8 cellular contexts compared by ENCODE assay signal in the genomic region with DNA sequence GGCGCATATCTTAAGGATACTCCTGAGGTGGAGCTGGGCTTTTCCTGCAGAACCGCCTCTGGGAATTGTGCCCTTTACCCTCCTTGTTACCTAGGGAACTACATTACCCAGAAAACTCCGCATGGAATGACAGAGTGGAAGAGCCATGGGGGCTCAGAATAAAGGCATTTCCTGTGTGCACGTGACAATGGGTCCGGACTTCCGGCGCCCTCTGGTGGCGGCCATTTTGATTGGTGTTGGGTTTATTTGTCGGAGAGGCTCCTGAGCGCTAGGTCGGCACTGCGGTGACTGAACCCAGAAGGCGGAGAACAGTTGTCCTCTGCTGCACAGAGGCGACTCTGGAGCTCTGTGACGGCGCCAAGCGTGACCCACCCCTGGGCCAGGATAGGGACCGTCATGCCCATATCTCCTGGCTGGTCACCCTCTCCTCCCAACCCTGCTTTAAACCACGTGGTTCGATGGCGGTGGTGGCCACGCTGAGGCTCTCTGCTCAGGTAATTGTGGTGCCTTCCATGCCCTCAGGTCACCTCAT. TPM values are rescaled to one million over a fixed set of nuclear protein-coding genes. Genes with fewer than 3 reads are reported as not detected.
DNase-seq lines count a peak whose midpoint lies in the region; ATAC-seq and TF ChIP-seq lines count a peak whose summit lies in the region.

A gene (plus strand): TSS at position 229 of the 532 bp plus-strand sequence. CDS start 230 bp downstream, at position 459.

- POLR2A ChIA-PET in A673 (lab: Charles Lee; ENCODE audit: low non-redundant PET) = no interaction called here

- peak within 1 kb of the TSS; percentile 88 for H2BK5ac ChIP-seq in mesendoderm (ENCODE audit: low read length)

- CTCF ChIA-PET in A673 (lab: Charles Lee) = interaction anchor here (0.6 kb wide), 1 partner anchor 22 kb away, joined by 8 read pairs; no protein-coding TSS in a partner anchor

- H3K56ac ChIP-seq in mesendoderm (ENCODE audit: low read length) = peak within 1 kb of the TSS; percentile 95

- H2BK120ac ChIP-seq in mesendoderm (ENCODE audit: low read depth, low read length) = peak within 1 kb of the TSS; percentile 66

- H2AK5ac ChIP-seq in mesendoderm (ENCODE audit: low read length) = peak within 1 kb of the TSS; percentile 91

- 39 to 41% methylated on average over 22 of the region's 22 CpGs for WGBS in esophagus, 2 donors
- WGBS in mesendoderm (ENCODE audit: extremely low coverage, insufficient coverage, low lambda C conversion rate) = no CpG with 5 or more reads among the region's 22 CpGs
- WGBS in stomach, 5 donors = 31 to 40% (median 38%) methylated on average over 16 to 22 of the region's 22 CpGs

- peak within 1 kb of the TSS; percentile 98 for H4K5ac ChIP-seq in mesendoderm (ENCODE audit: low read length)

- intact Hi-C loops in A673 (cut with micrococcal nuclease; ENCODE audit: unreplicated experiment) (no loop called here), stomach (cut with DNase I; ENCODE audit: low total_unique reads) (no loop called here)

- TF ChIP-seq CTCF in A673 (conservative IDR thresholded peaks at IDR 0.05; ENCODE audit: low read depth, low read length) (peak; percentile 46), stomach (IDR thresholded peaks at IDR 0.05) (peak in 4 of 7 experiments; percentile 7 to 29 (median 13))

- peak within 1 kb of the TSS; percentile 93 for H3K9ac ChIP-seq in mesendoderm (ENCODE audit: low read length)

- H3K4ac ChIP-seq in mesendoderm (ENCODE audit: low read depth, low read length) = peak within 1 kb of the TSS; percentile 81

- H2BK15ac ChIP-seq in mesendoderm (replicated peaks; ENCODE audit: low read depth) = no peak within 1 kb of the TSS

- H3K27ac ChIP-seq in A673 (ENCODE audit: low read depth, low read length, poor library complexity, severe bottlenecking) (no peak within 1 kb of the TSS), esophagus (ENCODE audit: low read depth in 2 of 2, low read length in 1 of 2) (peak within 1 kb of the TSS; percentile 29 to 79), mesendoderm (ENCODE audit: low read depth, low read length) (peak within 1 kb of the TSS; percentile 96), stomach (peak within 1 kb of the TSS in 4 of 5 donors; percentile 13 to 67 (median 52))

- no TSS peak for BruUV-seq in A673 (replicated peaks; lab: Mats Ljungman, UMichigan)

- H3K23ac ChIP-seq in mesendoderm (ENCODE audit: low read length) = peak within 1 kb of the TSS; percentile 86

- DNase-seq in A673 (ENCODE audit: low spot score) (peak; percentile 71), HT-29 (ENCODE audit: low spot score) (peak; percentile 80), mesendoderm (peak; percentile 100), stomach (peak; percentile 51), Kasumi-1 (lab: John Stamatoyannopoulos, UW) (no peak)
- peak; percentile 66 for DNase-seq in activated CD8-positive, alpha-beta memory T cell treated with anti-CD3 and anti-CD28 coated beads for 24 hours

- ATAC-seq in HG03378 (IDR thresholded peaks at IDR 0.05; ENCODE audit: unreplicated experiment) = no peak

- H3K27me3 ChIP-seq in A673 (replicated peaks; ENCODE audit: insufficient read depth, low read depth, low read length, poor library complexity) (no peaks in the 10 kb centered on the region), esophagus (ENCODE audit: control insufficient read depth in 1 of 2, insufficient read depth in 2 of 2, low read length in 2 of 2) (no peaks in the 10 kb centered on the region), mesendoderm (ENCODE audit: insufficient read depth, low read length, poor library complexity) (no peaks in the 10 kb centered on the region), stomach (no peaks in the 10 kb centered on the region)

- H3K18ac ChIP-seq in mesendoderm (ENCODE audit: low read length) = peak within 1 kb of the TSS; percentile 71

- peak within 1 kb of the TSS; percentile 68 for H4K8ac ChIP-seq in mesendoderm (ENCODE audit: low read depth, low read length)

- H3K36me3 ChIP-seq in A673 (ENCODE audit: insufficient read depth, low read length, poor library complexity, severe bottlenecking) (no peaks in the 10 kb centered on the region), esophagus (ENCODE audit: control insufficient read depth in 2 of 2, insufficient read depth in 2 of 2, low read length in 1 of 2) (peaks cover 0 to 2% of the 10 kb centered on the region in 2 donors), mesendoderm (ENCODE audit: control insufficient read depth, insufficient read depth, low read length) (no peaks in the 10 kb centered on the region), stomach (peaks cover 0 to 15% (median 8%) of the 10 kb centered on the region in 4 donors)

- no peaks in the 10 kb centered on the region for H3K9me3 ChIP-seq in A673 (ENCODE audit: low read depth, low read length, poor library complexity, severe bottlenecking)
- H3K9me3 ChIP-seq in esophagus (ENCODE audit: control insufficient read depth in 2 of 2, insufficient read depth in 1 of 2, low read depth in 1 of 2, low read length in 1 of 2) = no peaks in the 10 kb centered on the region
- H3K9me3 ChIP-seq in stomach = no peaks in the 10 kb centered on the region

- no peak for TF ChIP-seq EP300 in stomach (IDR thresholded peaks at IDR 0.05)

- H3K79me1 ChIP-seq in mesendoderm (ENCODE audit: low read length) = peaks cover 4% of the 10 kb centered on the region

- peak within 1 kb of the TSS; percentile 98 for H3K4me2 ChIP-seq in mesendoderm (ENCODE audit: low read length)

- peaks cover 46% of the 10 kb centered on the region for H3K79me2 ChIP-seq in mesendoderm (ENCODE audit: control insufficient read depth, insufficient read depth, low read length)

- H3K4me1 ChIP-seq in A673 (ENCODE audit: insufficient read depth, low read length, poor library complexity, severe bottlenecking) (no peaks in the 10 kb centered on the region), esophagus (ENCODE audit: control insufficient read depth in 2 of 2, insufficient read depth in 2 of 2, low read length in 1 of 2) (no peaks in the 10 kb centered on the region), mesendoderm (ENCODE audit: control insufficient read depth, low read depth, low read length) (peaks cover 3% of the 10 kb centered on the region), stomach (peaks cover 7 to 36% (median 20%) of the 10 kb centered on the region in 4 donors)

- H3K4me3 ChIP-seq in A673 (ENCODE audit: low read depth, low read length, poor library complexity, severe bottlenecking) = no peak within 1 kb of the TSS
- peak within 1 kb of the TSS; percentile 42 for H3K4me3 ChIP-seq in esophagus (ENCODE audit: low read depth in 1 of 2, low read length in 2 of 2)
- H3K4me3 ChIP-seq in mesendoderm (ENCODE audit: low read length) = peak within 1 kb of the TSS; percentile 70
- H3K4me3 ChIP-seq in stomach = peak within 1 kb of the TSS; percentile 40 to 44 (median 40)

- no peak for TF ChIP-seq POLR2A in stomach (IDR thresholded peaks at IDR 0.05)

RNA-seq across cellular contexts. Expression of the gene that starts here (rescaled TPM):
- 17.3 and 20.0 TPM in 2 replicates for total RNA-seq in A673 (2021)
- total RNA-seq in HT-29 (2014; rRNA removed; shearing (Covaris generic)) = 32.1 and 40.0 TPM in 2 replicates
- 1 to 10 TPM; 3.1 to 5.7 TPM for polyA plus RNA-seq in esophagus
- 22.6 TPM for polyA plus RNA-seq in mesendoderm (2013, experiment 1 of 2)
- 21.8 TPM for polyA plus RNA-seq in mesendoderm (2013, experiment 2 of 2)
- 10 to 100 TPM in 4 of 5 donors, not detected in 1; 10.4 to 60.6 (median 18.4) TPM for total RNA-seq in stomach
- polyA plus RNA-seq in stomach = 1 to 10 TPM; 3.0 to 5.2 (median 3.4) TPM

Comparison
In these comparisons a context has a peak if more than half of its experiments do, and no peak if none do; other contexts are left out.
1. DNase-seq: peak in A673 (single experiment), HT-29 (single experiment), activated CD8-positive, alpha-beta memory T cell treated with anti-CD3 and anti-CD28 coated beads for 24 hours (single experiment), mesendoderm (single experiment) and stomach (single experiment); none in Kasumi-1 (0 of 2).